38 cellular contexts compared by ENCODE assay signal in genomic region chr1:239678181-239678580, GRCh38.
"Had no signal": no experiment of that assay in that cellular context is flagged by ENCODE, and none has a peak within 500 bp of the region (broad histone marks: within the 10 kb centered on the region; RNA-seq: fewer than 3 reads in every experiment).

No MANE protein-coding gene starts in this region.

- H3K27ac Mint-ChIP-seq: activated B cell treated with CpG ODN at 0.5 μM for 24 hours; activated CD8-positive, alpha-beta memory T cell treated with anti-CD3 and anti-CD28 coated beads, Interleukin-2, amount 10 ng/mL, durations not matched to agents 7 days and 5 days; activated CD8-positive, alpha-beta T cell treated with anti-CD3 and anti-CD28 coated beads, Interleukin-2, amount 10 ng/mL, durations not matched to agents 7 days and 5 days; activated naive CD4-positive, alpha-beta T cell treated with anti-CD3 and anti-CD28 coated beads for 36 hours; activated naive CD4-positive, alpha-beta T cell treated with anti-CD3 and anti-CD28 coated beads, Interleukin-2, amount 50 U/mL, for 24 hours; activated naive CD8-positive, alpha-beta T cell treated with anti-CD3 and anti-CD28 coated beads for 36 hours; activated naive CD8-positive, alpha-beta T cell treated with anti-CD3 and anti-CD28 coated beads, Interleukin-2, amount 50 U/mL, for 24 hours; activated T-helper 1 cell treated with anti-CD3 and anti-CD28 coated beads, Interleukin-12 subunit alpha, Interleukin-12 subunit beta, Interleukin-2, Interleukin-4 antibody, amounts not matched to agents 30 ng/mL and 10 ng/mL and 1 ng/mL, durations not matched to agents 14 hours and 24 hours and 36 hours; activated T-helper 2 cell treated with anti-CD3 and anti-CD28 coated beads, Interferon-gamma antibody, Interleukin-2, Interleukin-4, amounts not matched to agents 10 μg/mL and 5 μg/mL and 100 μg/mL, durations not matched to agents 14 hours and 24 hours and 36 hours; dendritic cell treated with granulocyte-macrophage colony-stimulating factor and Interleukin-4, amounts not matched to agents 40 ng/mL and 50 ng/mL, for 4 days; endodermal cell; T-helper 17 cell; T-helper 2 cell treated with Interferon-gamma antibody and Interleukin-4, amounts not matched to agents 5 μg/mL and 100 μg/mL, for 36 hours had no signal

- H3K4me1 ChIP-seq: adrenal gland, body of pancreas, foreskin keratinocyte, gastrocnemius medialis, heart right ventricle had no signal

- H3K4me1 Mint-ChIP-seq: activated B cell treated with CpG ODN at 0.5 μM for 24 hours; activated CD8-positive, alpha-beta memory T cell treated with anti-CD3 and anti-CD28 coated beads, Interleukin-2, amount 10 ng/mL, durations not matched to agents 7 days and 5 days; activated naive CD4-positive, alpha-beta T cell treated with anti-CD3 and anti-CD28 coated beads, Interleukin-2, amount 50 U/mL, for 24 hours; activated naive CD8-positive, alpha-beta T cell treated with anti-CD3 and anti-CD28 coated beads for 36 hours; activated naive CD8-positive, alpha-beta T cell treated with anti-CD3 and anti-CD28 coated beads, Interleukin-2, amount 50 U/mL, for 24 hours; central memory CD8-positive, alpha-beta T cell; T-helper 17 cell had no signal

- H3K27ac ChIP-seq: adrenal gland, body of pancreas, cardiac muscle cell, coronary artery, dorsolateral prefrontal cortex, esophagus muscularis mucosa, foreskin keratinocyte, gastrocnemius medialis, heart right ventricle, hepatocyte, WERI-Rb-1 had no signal

- H3K4me2 ChIP-seq: hepatocyte had no signal

- H3K27me3 ChIP-seq: adrenal gland, body of pancreas, cardiac muscle cell, dorsolateral prefrontal cortex, esophagus muscularis mucosa, foreskin keratinocyte, gastrocnemius medialis, hepatocyte had no signal

- H3K36me3 ChIP-seq: adrenal gland, cardiac muscle cell, esophagus muscularis mucosa, gastrocnemius medialis, heart right ventricle, WERI-Rb-1 had no signal

- H2AFZ ChIP-seq: hepatocyte had no signal

- H3K4me3 ChIP-seq: adrenal gland, body of pancreas, cardiac muscle cell, coronary artery, dorsolateral prefrontal cortex, esophagus muscularis mucosa, gastrocnemius medialis, heart right ventricle, hepatocyte had no signal

- H3K9me3 ChIP-seq: adrenal gland, body of pancreas, esophagus muscularis mucosa, gastrocnemius medialis, heart right ventricle had no signal

- H3K79me2 ChIP-seq: hepatocyte had no signal

- H3K4me3 Mint-ChIP-seq: activated B cell treated with CpG ODN at 0.5 μM for 24 hours; activated CD8-positive, alpha-beta memory T cell treated with anti-CD3 and anti-CD28 coated beads, Interleukin-2, amount 10 ng/mL, durations not matched to agents 7 days and 5 days; activated CD8-positive, alpha-beta T cell treated with anti-CD3 and anti-CD28 coated beads, Interleukin-2, amount 10 ng/mL, durations not matched to agents 7 days and 5 days; activated naive CD4-positive, alpha-beta T cell treated with anti-CD3 and anti-CD28 coated beads for 36 hours; activated naive CD4-positive, alpha-beta T cell treated with anti-CD3 and anti-CD28 coated beads, Interleukin-2, amount 50 U/mL, for 24 hours; activated naive CD8-positive, alpha-beta T cell treated with anti-CD3 and anti-CD28 coated beads for 36 hours; activated naive CD8-positive, alpha-beta T cell treated with anti-CD3 and anti-CD28 coated beads, Interleukin-2, amount 50 U/mL, for 24 hours; activated T-helper 1 cell treated with anti-CD3 and anti-CD28 coated beads, Interleukin-12 subunit alpha, Interleukin-12 subunit beta, Interleukin-2, Interleukin-4 antibody, amounts not matched to agents 30 ng/mL and 10 ng/mL and 1 ng/mL, durations not matched to agents 14 hours and 24 hours and 36 hours; central memory CD8-positive, alpha-beta T cell; dendritic cell treated with granulocyte-macrophage colony-stimulating factor and Interleukin-4, amounts not matched to agents 40 ng/mL and 50 ng/mL, for 4 days; endodermal cell; T-helper 17 cell; T-helper 2 cell treated with Interferon-gamma antibody and Interleukin-4, amounts not matched to agents 5 μg/mL and 100 μg/mL, for 36 hours had no signal

- H3K9me3 Mint-ChIP-seq: activated naive CD4-positive, alpha-beta T cell treated with anti-CD3 and anti-CD28 coated beads, Interleukin-2, amount 50 U/mL, for 24 hours; activated naive CD8-positive, alpha-beta T cell treated with anti-CD3 and anti-CD28 coated beads for 36 hours; activated T-helper 1 cell treated with anti-CD3 and anti-CD28 coated beads, Interleukin-12 subunit alpha, Interleukin-12 subunit beta, Interleukin-2, Interleukin-4 antibody, amounts not matched to agents 30 ng/mL and 10 ng/mL and 1 ng/mL, durations not matched to agents 14 hours and 24 hours and 36 hours; activated T-helper 2 cell treated with anti-CD3 and anti-CD28 coated beads, Interferon-gamma antibody, Interleukin-2, Interleukin-4, amounts not matched to agents 10 μg/mL and 5 μg/mL and 100 μg/mL, durations not matched to agents 14 hours and 24 hours and 36 hours; central memory CD8-positive, alpha-beta T cell; dendritic cell treated with granulocyte-macrophage colony-stimulating factor and Interleukin-4, amounts not matched to agents 40 ng/mL and 50 ng/mL, for 4 days; endodermal cell; T-helper 2 cell treated with Interferon-gamma antibody and Interleukin-4, amounts not matched to agents 5 μg/mL and 100 μg/mL, for 36 hours had no signal

- H3K27me3 Mint-ChIP-seq: activated B cell treated with CpG ODN at 0.5 μM for 24 hours; activated CD8-positive, alpha-beta memory T cell treated with anti-CD3 and anti-CD28 coated beads, Interleukin-2, amount 10 ng/mL, durations not matched to agents 7 days and 5 days; activated naive CD4-positive, alpha-beta T cell treated with anti-CD3 and anti-CD28 coated beads, Interleukin-2, amount 50 U/mL, for 24 hours; activated naive CD8-positive, alpha-beta T cell treated with anti-CD3 and anti-CD28 coated beads for 36 hours; activated naive CD8-positive, alpha-beta T cell treated with anti-CD3 and anti-CD28 coated beads, Interleukin-2, amount 50 U/mL, for 24 hours; central memory CD8-positive, alpha-beta T cell; dendritic cell treated with granulocyte-macrophage colony-stimulating factor and Interleukin-4, amounts not matched to agents 40 ng/mL and 50 ng/mL, for 4 days had no signal

- H3K36me3 Mint-ChIP-seq: activated naive CD8-positive, alpha-beta T cell treated with anti-CD3 and anti-CD28 coated beads for 36 hours had no signal

- DNase-seq: activated B cell treated with CpG ODN at 0.5 μM for 24 hours; activated CD4-positive, alpha-beta T cell treated with anti-CD3 and anti-CD28 coated beads for 48 hours; activated CD4-positive, alpha-beta T cell treated with anti-CD3 and anti-CD28 coated beads, Interleukin-2, amount 50 U/mL, for 1 hour; activated CD4-positive, alpha-beta T cell treated with anti-CD3 and anti-CD28 coated beads, Interleukin-2, amount 50 U/mL, for 48 hours; activated CD8-positive, alpha-beta memory T cell treated with anti-CD3 and anti-CD28 coated beads, Interleukin-2, amount 10 ng/mL, durations not matched to agents 7 days and 5 days; activated CD8-positive, alpha-beta memory T cell treated with anti-CD3 and anti-CD28 coated beads, Interleukin-2, amount 50 U/mL, for 4 hours; activated CD8-positive, alpha-beta T cell treated with anti-CD3 and anti-CD28 coated beads, Interleukin-2, amount 10 ng/mL, durations not matched to agents 7 days and 5 days; activated effector memory CD4-positive, alpha-beta T cell treated with anti-CD3 and anti-CD28 coated beads, Interleukin-2, amount 50 U/mL, for 16 hours; activated naive CD4-positive, alpha-beta T cell treated with anti-CD3 and anti-CD28 coated beads for 36 hours; activated naive CD8-positive, alpha-beta T cell treated with anti-CD3 and anti-CD28 coated beads for 36 hours; activated naive CD8-positive, alpha-beta T cell treated with anti-CD3 and anti-CD28 coated beads, Interleukin-2, amount 50 U/mL, for 24 hours; activated T-cell treated with anti-CD3 and anti-CD28 coated beads, Interleukin-2, amount 50 U/mL, for 1 hour; activated T-cell treated with anti-CD3 and anti-CD28 coated beads, Interleukin-2, amount 50 U/mL, for 48 hours; adrenal gland; amygdala; aorta; body of pancreas; dorsolateral prefrontal cortex; effector memory CD4-positive, alpha-beta T cell; endodermal cell; erythroblast; gastrocnemius medialis; heart right ventricle; T-helper 17 cell; T1000; WERI-Rb-1 had no signal

- ATAC-seq: activated CD4-positive, CD25-positive, alpha-beta regulatory T cell treated with anti-CD3 and anti-CD28 coated beads, Interleukin-2, amount 50 U/mL, for 24 hours; activated CD8-positive, alpha-beta memory T cell treated with anti-CD3 and anti-CD28 coated beads, Interleukin-2, amount 10 ng/mL, durations not matched to agents 7 days and 5 days; activated CD8-positive, alpha-beta T cell treated with anti-CD3 and anti-CD28 coated beads, Interleukin-2, amount 10 ng/mL, durations not matched to agents 7 days and 5 days; activated naive CD8-positive, alpha-beta T cell treated with anti-CD3 and anti-CD28 coated beads, Interleukin-2, amount 50 U/mL, for 24 hours; body of pancreas; foreskin keratinocyte; gastrocnemius medialis; heart right ventricle; T-helper 17 cell had no signal
